9 cellular contexts compared by ENCODE assay signal in genomic region chr9:133737774-133738038, GRCh38. TPM values are rescaled to one million over a fixed set of nuclear protein-coding genes. Genes with fewer than 3 reads are reported as not detected.
DNase-seq lines count a peak whose midpoint lies in the region; ATAC-seq, FAIRE-seq and TF ChIP-seq lines count a peak whose summit lies in the region.
"Had no signal": no experiment of that assay in that cellular context is flagged by ENCODE, and none has a peak within 500 bp of the region (broad histone marks: within the 10 kb centered on the region; RNA-seq: fewer than 3 reads in every experiment).

No MANE protein-coding gene starts in this region.

- H3K4me3 ChIP-seq in right lobe of liver, result peak overlapping the region; percentile 34 to 79 (median 77)
- H3K4me3 ChIP-seq in stomach, result peak overlapping the region; percentile 43 to 50 (median 46)

- H3K36me3 ChIP-seq in right lobe of liver (no peaks in the 10 kb centered on the region), stomach (no peaks in the 10 kb centered on the region)

- WGBS in right lobe of liver (ENCODE audit: insufficient coverage, low coverage, low lambda C conversion rate, missing lambda C conversion rate), result 33% methylated on average over 3 of the region's 5 CpGs
- 15 to 56% (median 39%) methylated on average over 5 of the region's 5 CpGs for WGBS in stomach, 5 donors

- no peaks in the 10 kb centered on the region for H3K9me3 Mint-ChIP-seq in activated CD8-positive, alpha-beta T cell treated with anti-CD3 and anti-CD28 coated beads, Interleukin-2, amount 10 ng/mL, durations not matched to agents 7 days and 5 days (ENCODE audit: insufficient read depth)

- no peak for ATAC-seq in activated CD8-positive, alpha-beta T cell treated with anti-CD3 and anti-CD28 coated beads, Interleukin-2, amount 10 ng/mL, durations not matched to agents 7 days and 5 days
- no peak for ATAC-seq in right lobe of liver
- ATAC-seq in omental fat pad (ENCODE audit: low FRiP score), result no peak

- CTCF ChIA-PET in activated CD8-positive, alpha-beta T cell treated with anti-CD3 and anti-CD28 coated beads, Interleukin-2, amount 10 ng/mL, durations not matched to agents 7 days and 5 days (lab: Charles Lee), result no interaction called here

- no peaks in the 10 kb centered on the region for H3K27me3 ChIP-seq in right lobe of liver
- peaks cover 0 to 4% (median 0%) of the 10 kb centered on the region in 3 donors for H3K27me3 ChIP-seq in stomach

- H3K4me1 ChIP-seq in right lobe of liver, result peaks cover 0 to 57% (median 17%) of the 10 kb centered on the region in 4 donors
- peaks cover 15 to 22% (median 20%) of the 10 kb centered on the region in 4 donors for H3K4me1 ChIP-seq in stomach

- H3K27me3 Mint-ChIP-seq in activated CD8-positive, alpha-beta T cell treated with anti-CD3 and anti-CD28 coated beads, Interleukin-2, amount 10 ng/mL, durations not matched to agents 7 days and 5 days (ENCODE audit: low read depth), result no peaks in the 10 kb centered on the region

- POLR2A ChIA-PET in activated CD8-positive, alpha-beta T cell treated with anti-CD3 and anti-CD28 coated beads, Interleukin-2, amount 10 ng/mL, durations not matched to agents 7 days and 5 days (lab: Charles Lee), result interaction anchor here (1.1 to 1.4 kb wide), 3 partner anchors 11 to 148 kb away, joined by 3 to 5 read pairs (median 3); no protein-coding TSS in a partner anchor

- no peak overlapping the region for H3K27ac Mint-ChIP-seq in activated CD8-positive, alpha-beta T cell treated with anti-CD3 and anti-CD28 coated beads, Interleukin-2, amount 10 ng/mL, durations not matched to agents 7 days and 5 days

- FAIRE-seq in GM19239 (lab: Jason Lieb, UNC), result no peak
- FAIRE-seq: endometrium had no signal

- H3K4me1 Mint-ChIP-seq in activated CD8-positive, alpha-beta T cell treated with anti-CD3 and anti-CD28 coated beads, Interleukin-2, amount 10 ng/mL, durations not matched to agents 7 days and 5 days (ENCODE audit: low read depth), result peaks cover 16% of the 10 kb centered on the region

- TF ChIP-seq POLR2A in right lobe of liver (IDR thresholded peaks at IDR 0.05), result no peak
- no peak for TF ChIP-seq POLR2A in stomach (IDR thresholded peaks at IDR 0.05)

- no peak for TF ChIP-seq EP300 in stomach (IDR thresholded peaks at IDR 0.05)

- TF ChIP-seq CTCF in right lobe of liver (IDR thresholded peaks at IDR 0.05) (no peak), stomach (IDR thresholded peaks at IDR 0.05) (no peak), omental fat pad (IDR thresholded peaks at IDR 0.05) (no peak)

- H3K4me3 Mint-ChIP-seq in activated CD8-positive, alpha-beta T cell treated with anti-CD3 and anti-CD28 coated beads, Interleukin-2, amount 10 ng/mL, durations not matched to agents 7 days and 5 days, result peak overlapping the region; percentile 18

- no peaks in the 10 kb centered on the region for H3K36me3 Mint-ChIP-seq in activated CD8-positive, alpha-beta T cell treated with anti-CD3 and anti-CD28 coated beads, Interleukin-2, amount 10 ng/mL, durations not matched to agents 7 days and 5 days (ENCODE audit: low read depth)

- H3K9me3 ChIP-seq in right lobe of liver, result no peaks in the 10 kb centered on the region
- H3K9me3 ChIP-seq in stomach, result no peaks in the 10 kb centered on the region

- intact Hi-C loops in right lobe of liver (cut with DNase I) (loop anchor here in 1 of 2 donors (10.0 kb wide), 1 partner anchor 213 kb away; the partner anchor contains the start of gene MYMK), stomach (cut with DNase I; ENCODE audit: low total_unique reads) (no loop called here)

- H3K27ac ChIP-seq in right lobe of liver (peak overlapping the region in 2 of 3 donors; percentile 15 to 29), stomach (peak overlapping the region in 3 of 5 donors; percentile 10 to 24 (median 15))

- DNase-seq in NCI-H82 (lab: John Stamatoyannopoulos, UW) (peak; percentile 73), NCI-H82 treated with DMSO at 0.1 percent for 48 hours (lab: John Stamatoyannopoulos, UW; ENCODE audit: unreplicated experiment) (no peak), right lobe of liver (no peak), stomach (no peak), AG20443 (ENCODE audit: low spot score) (no peak), GM19239 (ENCODE audit: insufficient read length, low spot score) (no peak), omental fat pad (ENCODE audit: low spot score) (no peak)
- DNase-seq in activated CD8-positive, alpha-beta T cell treated with anti-CD3 and anti-CD28 coated beads, Interleukin-2, amount 10 ng/mL, durations not matched to agents 7 days and 5 days, result no peak

RNA-seq across cellular contexts. Expression of gene SARDH, which starts 0.4 kb away (rescaled TPM):
- 1 to 10 TPM; 3.0 to 3.4 TPM for total RNA-seq in activated CD8-positive, alpha-beta T cell treated with anti-CD3 and anti-CD28 coated beads, Interleukin-2, amount 10 ng/mL, durations not matched to agents 7 days and 5 days
- total RNA-seq in right lobe of liver, result 100 to 1,000 TPM in 3 of 6 experiments, 10 to 100 TPM in 3; 67.3 to 183 (median 101) TPM
- 10 to 100 TPM in 1 of 5 donors, 1 to 10 TPM in 3, not detected in 1; 2.3 to 15.2 (median 3.9) TPM for total RNA-seq in stomach
- polyA plus RNA-seq in stomach, result 1 to 10 TPM in 1 of 3 donors, under 1 TPM in 2; 0.76 to 2.6 (median 0.93) TPM
- total RNA-seq in omental fat pad, result 1 to 10 TPM in 3 of 4 donors, under 1 TPM in 1; 0.56 to 6.9 (median 1.8) TPM

Comparison
In these comparisons a context has a peak if more than half of its experiments do, and no peak if none do; other contexts are left out.
1. RNA of gene SARDH, which starts 0.4 kb away (total RNA-seq): 67.3 to 183 TPM in right lobe of liver; 3.0 to 3.4 TPM in activated CD8-positive, alpha-beta T cell treated with anti-CD3 and anti-CD28 coated beads, Interleukin-2, amount 10 ng/mL, durations not matched to agents 7 days and 5 days, 2.3 to 15.2 TPM in stomach and 0.56 to 6.9 TPM in omental fat pad; every median in the first group is over 4 times any median in the second.